Comparison of ENCODE assay signal across 1 cellular context in genomic region chr1:32964461-32965250, GRCh38.
TF ChIP-seq lines count a peak whose summit lies in the region.

RNF19B (minus strand) TSS chr1:32964809; CDS start chr1:32964685, 124 bp downstream.

TF ChIP-seq in HepG2, 621 proteins besides CTCF, POLR2A, EP300 and RAD21 (continued from another document and continues in another):
- TF ChIP-seq, protein P1, sequence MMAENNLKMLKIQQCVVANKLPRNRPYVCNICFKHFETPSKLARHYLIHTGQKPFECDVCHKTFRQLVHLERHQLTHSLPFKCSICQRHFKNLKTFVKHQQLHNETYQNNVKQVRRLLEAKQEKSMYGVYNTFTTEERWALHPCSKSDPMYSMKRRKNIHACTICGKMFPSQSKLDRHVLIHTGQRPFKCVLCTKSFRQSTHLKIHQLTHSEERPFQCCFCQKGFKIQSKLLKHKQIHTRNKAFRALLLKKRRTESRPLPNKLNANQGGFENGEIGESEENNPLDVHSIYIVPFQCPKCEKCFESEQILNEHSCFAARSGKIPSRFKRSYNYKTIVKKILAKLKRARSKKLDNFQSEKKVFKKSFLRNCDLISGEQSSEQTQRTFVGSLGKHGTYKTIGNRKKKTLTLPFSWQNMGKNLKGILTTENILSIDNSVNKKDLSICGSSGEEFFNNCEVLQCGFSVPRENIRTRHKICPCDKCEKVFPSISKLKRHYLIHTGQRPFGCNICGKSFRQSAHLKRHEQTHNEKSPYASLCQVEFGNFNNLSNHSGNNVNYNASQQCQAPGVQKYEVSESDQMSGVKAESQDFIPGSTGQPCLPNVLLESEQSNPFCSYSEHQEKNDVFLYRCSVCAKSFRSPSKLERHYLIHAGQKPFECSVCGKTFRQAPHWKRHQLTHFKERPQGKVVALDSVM (CRISPR knock-in tag; IDR thresholded peaks at IDR 0.05), result no peak
- TF ChIP-seq CENPBD1 (CRISPR knock-in tag; IDR thresholded peaks at IDR 0.05; ENCODE audit: borderline replicate concordance, low read depth), result no peak
- TF ChIP-seq SP4 (CRISPR knock-in tag; IDR thresholded peaks at IDR 0.05), result peak; percentile 43; the same call in 1 of the 2 replicates
- TF ChIP-seq ZNF773 (CRISPR knock-in tag; IDR thresholded peaks at IDR 0.05; ENCODE audit: borderline replicate concordance), result no peak
- TF ChIP-seq, protein P2, sequence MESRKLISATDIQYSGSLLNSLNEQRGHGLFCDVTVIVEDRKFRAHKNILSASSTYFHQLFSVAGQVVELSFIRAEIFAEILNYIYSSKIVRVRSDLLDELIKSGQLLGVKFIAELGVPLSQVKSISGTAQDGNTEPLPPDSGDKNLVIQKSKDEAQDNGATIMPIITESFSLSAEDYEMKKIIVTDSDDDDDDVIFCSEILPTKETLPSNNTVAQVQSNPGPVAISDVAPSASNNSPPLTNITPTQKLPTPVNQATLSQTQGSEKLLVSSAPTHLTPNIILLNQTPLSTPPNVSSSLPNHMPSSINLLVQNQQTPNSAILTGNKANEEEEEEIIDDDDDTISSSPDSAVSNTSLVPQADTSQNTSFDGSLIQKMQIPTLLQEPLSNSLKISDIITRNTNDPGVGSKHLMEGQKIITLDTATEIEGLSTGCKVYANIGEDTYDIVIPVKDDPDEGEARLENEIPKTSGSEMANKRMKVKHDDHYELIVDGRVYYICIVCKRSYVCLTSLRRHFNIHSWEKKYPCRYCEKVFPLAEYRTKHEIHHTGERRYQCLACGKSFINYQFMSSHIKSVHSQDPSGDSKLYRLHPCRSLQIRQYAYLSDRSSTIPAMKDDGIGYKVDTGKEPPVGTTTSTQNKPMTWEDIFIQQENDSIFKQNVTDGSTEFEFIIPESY (CRISPR knock-in tag; IDR thresholded peaks at IDR 0.05), result peak; percentile 31; the same call in 1 of the 2 replicates
- no peak for TF ChIP-seq RAD51 (IDR thresholded peaks at IDR 0.05; ENCODE audit: borderline replicate concordance)
- no peak for TF ChIP-seq RCOR2 (CRISPR knock-in tag; IDR thresholded peaks at IDR 0.05)
- TF ChIP-seq ZEB1 (IDR thresholded peaks at IDR 0.05; ENCODE audit: insufficient replicate concordance, low read depth), result no peak
- no peak for TF ChIP-seq ZNF761 (CRISPR knock-in tag; conservative IDR thresholded peaks at IDR 0.05)
- TF ChIP-seq HBP1 (CRISPR knock-in tag; IDR thresholded peaks at IDR 0.05; ENCODE audit: low read depth), result 0 out of 2 replicates have a peak, but pooled peaks have one; percentile 29
- TF ChIP-seq ZFY (CRISPR knock-in tag; IDR thresholded peaks at IDR 0.05), result peak; percentile 78
- no peak for TF ChIP-seq ZNF839 (CRISPR knock-in tag; IDR thresholded peaks at IDR 0.05; ENCODE audit: borderline replicate concordance)
- no peak for TF ChIP-seq ZNF629 (CRISPR knock-in tag; conservative IDR thresholded peaks at IDR 0.05)
- 0 out of 2 replicates have a peak, but pooled peaks have one; percentile 56 for TF ChIP-seq ETV6 (CRISPR knock-in tag; conservative IDR thresholded peaks at IDR 0.05)
- TF ChIP-seq HOXA7 (CRISPR knock-in tag; IDR thresholded peaks at IDR 0.05), result no peak
- TF ChIP-seq, protein P3, sequence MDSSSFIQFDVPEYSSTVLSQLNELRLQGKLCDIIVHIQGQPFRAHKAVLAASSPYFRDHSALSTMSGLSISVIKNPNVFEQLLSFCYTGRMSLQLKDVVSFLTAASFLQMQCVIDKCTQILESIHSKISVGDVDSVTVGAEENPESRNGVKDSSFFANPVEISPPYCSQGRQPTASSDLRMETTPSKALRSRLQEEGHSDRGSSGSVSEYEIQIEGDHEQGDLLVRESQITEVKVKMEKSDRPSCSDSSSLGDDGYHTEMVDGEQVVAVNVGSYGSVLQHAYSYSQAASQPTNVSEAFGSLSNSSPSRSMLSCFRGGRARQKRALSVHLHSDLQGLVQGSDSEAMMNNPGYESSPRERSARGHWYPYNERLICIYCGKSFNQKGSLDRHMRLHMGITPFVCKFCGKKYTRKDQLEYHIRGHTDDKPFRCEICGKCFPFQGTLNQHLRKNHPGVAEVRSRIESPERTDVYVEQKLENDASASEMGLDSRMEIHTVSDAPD (CRISPR knock-in tag; IDR thresholded peaks at IDR 0.05), result no peak
- no peak for TF ChIP-seq PTBP1 (IDR thresholded peaks at IDR 0.05; ENCODE audit: low read depth, low read length, poor library complexity, severe bottlenecking)
- TF ChIP-seq ZNF337 (CRISPR knock-in tag; IDR thresholded peaks at IDR 0.05; ENCODE audit: borderline replicate concordance, low read depth), result no peak
- TF ChIP-seq ZNF780A (CRISPR knock-in tag; IDR thresholded peaks at IDR 0.05), result peak; percentile 30; the same call in 1 of the 2 replicates
- TF ChIP-seq EHMT2 (IDR thresholded peaks at IDR 0.05; ENCODE audit: borderline replicate concordance, low read depth, low read length), result peak; percentile 96
- TF ChIP-seq GLI4 (CRISPR knock-in tag; IDR thresholded peaks at IDR 0.05; ENCODE audit: borderline replicate concordance), result peak; percentile 68; the same call in 1 of the 2 replicates
- TF ChIP-seq SRSF9 (IDR thresholded peaks at IDR 0.05; ENCODE audit: borderline replicate concordance, insufficient read depth, low read depth, low read length, poor library complexity, severe bottlenecking), result no peak
- TF ChIP-seq ZNF3 (CRISPR knock-in tag; IDR thresholded peaks at IDR 0.05), result no peak
- no peak; the same call in 1 of the 2 replicates for TF ChIP-seq DZIP1 (CRISPR knock-in tag; IDR thresholded peaks at IDR 0.05)
- no peak for TF ChIP-seq GTF3A (CRISPR knock-in tag; conservative IDR thresholded peaks at IDR 0.05)
- TF ChIP-seq, protein P4, sequence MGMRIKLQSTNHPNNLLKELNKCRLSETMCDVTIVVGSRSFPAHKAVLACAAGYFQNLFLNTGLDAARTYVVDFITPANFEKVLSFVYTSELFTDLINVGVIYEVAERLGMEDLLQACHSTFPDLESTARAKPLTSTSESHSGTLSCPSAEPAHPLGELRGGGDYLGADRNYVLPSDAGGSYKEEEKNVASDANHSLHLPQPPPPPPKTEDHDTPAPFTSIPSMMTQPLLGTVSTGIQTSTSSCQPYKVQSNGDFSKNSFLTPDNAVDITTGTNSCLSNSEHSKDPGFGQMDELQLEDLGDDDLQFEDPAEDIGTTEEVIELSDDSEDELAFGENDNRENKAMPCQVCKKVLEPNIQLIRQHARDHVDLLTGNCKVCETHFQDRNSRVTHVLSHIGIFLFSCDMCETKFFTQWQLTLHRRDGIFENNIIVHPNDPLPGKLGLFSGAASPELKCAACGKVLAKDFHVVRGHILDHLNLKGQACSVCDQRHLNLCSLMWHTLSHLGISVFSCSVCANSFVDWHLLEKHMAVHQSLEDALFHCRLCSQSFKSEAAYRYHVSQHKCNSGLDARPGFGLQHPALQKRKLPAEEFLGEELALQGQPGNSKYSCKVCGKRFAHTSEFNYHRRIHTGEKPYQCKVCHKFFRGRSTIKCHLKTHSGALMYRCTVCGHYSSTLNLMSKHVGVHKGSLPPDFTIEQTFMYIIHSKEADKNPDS (CRISPR knock-in tag; IDR thresholded peaks at IDR 0.05), result no peak
- peak; percentile 26; the same call in 1 of the 2 replicates for TF ChIP-seq ZNF709 (CRISPR knock-in tag; IDR thresholded peaks at IDR 0.05)
- no peak for TF ChIP-seq ZNF615 (CRISPR knock-in tag; IDR thresholded peaks at IDR 0.05; ENCODE audit: borderline replicate concordance)
- no peak for TF ChIP-seq ZZZ3 (CRISPR knock-in tag; IDR thresholded peaks at IDR 0.05; ENCODE audit: borderline replicate concordance)
- no peak for TF ChIP-seq ZNF749 (CRISPR knock-in tag; IDR thresholded peaks at IDR 0.05; ENCODE audit: borderline replicate concordance)
- TF ChIP-seq ZFP90 (CRISPR knock-in tag; IDR thresholded peaks at IDR 0.05; ENCODE audit: borderline replicate concordance), result 0 out of 2 replicates have a peak, but pooled peaks have one; percentile 30
- no peak; the same call in 1 of the 2 replicates for TF ChIP-seq ZNF333 (CRISPR knock-in tag; IDR thresholded peaks at IDR 0.05; ENCODE audit: borderline replicate concordance)
- TF ChIP-seq AFF4 (CRISPR knock-in tag; IDR thresholded peaks at IDR 0.05), result no peak
- no peak for TF ChIP-seq SNAI1 (CRISPR knock-in tag; IDR thresholded peaks at IDR 0.05; ENCODE audit: borderline replicate concordance)
- TF ChIP-seq KDM4B (CRISPR knock-in tag; IDR thresholded peaks at IDR 0.05), result no peak; the same call in 1 of the 2 replicates
- TF ChIP-seq ZFP41 (CRISPR knock-in tag; IDR thresholded peaks at IDR 0.05; ENCODE audit: borderline replicate concordance), result no peak
- TF ChIP-seq FOXJ3 (CRISPR knock-in tag; IDR thresholded peaks at IDR 0.05; ENCODE audit: borderline replicate concordance), result no peak
- TF ChIP-seq, protein P5, sequence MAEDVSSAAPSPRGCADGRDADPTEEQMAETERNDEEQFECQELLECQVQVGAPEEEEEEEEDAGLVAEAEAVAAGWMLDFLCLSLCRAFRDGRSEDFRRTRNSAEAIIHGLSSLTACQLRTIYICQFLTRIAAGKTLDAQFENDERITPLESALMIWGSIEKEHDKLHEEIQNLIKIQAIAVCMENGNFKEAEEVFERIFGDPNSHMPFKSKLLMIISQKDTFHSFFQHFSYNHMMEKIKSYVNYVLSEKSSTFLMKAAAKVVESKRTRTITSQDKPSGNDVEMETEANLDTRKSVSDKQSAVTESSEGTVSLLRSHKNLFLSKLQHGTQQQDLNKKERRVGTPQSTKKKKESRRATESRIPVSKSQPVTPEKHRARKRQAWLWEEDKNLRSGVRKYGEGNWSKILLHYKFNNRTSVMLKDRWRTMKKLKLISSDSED (CRISPR knock-in tag; IDR thresholded peaks at IDR 0.05), result no peak
- TF ChIP-seq ZFAT (CRISPR knock-in tag; conservative IDR thresholded peaks at IDR 0.05), result no peak
- TF ChIP-seq SETDB1 (CRISPR knock-in tag; IDR thresholded peaks at IDR 0.05; ENCODE audit: borderline replicate concordance), result no peak
- TF ChIP-seq, protein P6, sequence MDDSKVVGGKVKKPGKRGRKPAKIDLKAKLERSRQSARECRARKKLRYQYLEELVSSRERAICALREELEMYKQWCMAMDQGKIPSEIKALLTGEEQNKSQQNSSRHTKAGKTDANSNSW (CRISPR knock-in tag; IDR thresholded peaks at IDR 0.05; ENCODE audit: borderline replicate concordance), result no peak
- TF ChIP-seq ZNF619 (CRISPR knock-in tag; IDR thresholded peaks at IDR 0.05), result no peak
